25 cellular contexts compared by ENCODE assay signal in genomic region chr7:24304494-24305095, GRCh38. TPM values are rescaled to one million over a fixed set of nuclear protein-coding genes. Genes with fewer than 3 reads are reported as not detected.
"Had no signal": no experiment of that assay in that cellular context is flagged by ENCODE, and none has a peak within 500 bp of the region (broad histone marks: within the 10 kb centered on the region; RNA-seq: fewer than 3 reads in every experiment).

No MANE protein-coding gene starts in this region.

- FAIRE-seq: bronchial epithelial cell, islet of Langerhans had no signal

- H3K9me3 ChIP-seq: ascending aorta, sigmoid colon, upper lobe of left lung had no signal

- H3K36me3 ChIP-seq: ascending aorta, neural progenitor cell, sigmoid colon, spleen, upper lobe of left lung, WERI-Rb-1 had no signal

- ATAC-seq: activated CD4-positive, alpha-beta T cell treated with anti-CD3 and anti-CD28 coated beads for 36 hours; activated CD8-positive, alpha-beta memory T cell treated with anti-CD3 and anti-CD28 coated beads, Interleukin-2, amount 10 ng/mL, durations not matched to agents 7 days and 5 days; effector memory CD8-positive, alpha-beta T cell; left colon; stimulated activated naive CD8-positive, alpha-beta T cell treated with anti-CD3 and anti-CD28 coated beads, Interleukin-15, amount 100 ng/mL, for 72 hours had no signal

- H3K4me3 Mint-ChIP-seq: activated CD4-positive, alpha-beta memory T cell treated with anti-CD3 and anti-CD28 coated beads for 36 hours; activated CD4-positive, alpha-beta T cell treated with anti-CD3 and anti-CD28 coated beads for 36 hours; activated CD8-positive, alpha-beta memory T cell treated with anti-CD3 and anti-CD28 coated beads, Interleukin-2, amount 10 ng/mL, durations not matched to agents 7 days and 5 days; activated naive CD4-positive, alpha-beta T cell treated with anti-CD3 and anti-CD28 coated beads, Interleukin-2, amount 10 ng/mL, durations not matched to agents 7 days and 5 days; effector memory CD8-positive, alpha-beta T cell; neural progenitor cell; stimulated activated naive CD8-positive, alpha-beta T cell treated with anti-CD3 and anti-CD28 coated beads, Interleukin-15, amount 100 ng/mL, for 72 hours had no signal

- DNase-seq: activated CD4-positive, alpha-beta memory T cell treated with anti-CD3 and anti-CD28 coated beads for 36 hours; activated CD4-positive, alpha-beta T cell treated with anti-CD3 and anti-CD28 coated beads for 36 hours; activated CD8-positive, alpha-beta memory T cell treated with anti-CD3 and anti-CD28 coated beads, Interleukin-2, amount 10 ng/mL, durations not matched to agents 7 days and 5 days; activated naive CD4-positive, alpha-beta T cell treated with anti-CD3 and anti-CD28 coated beads, Interleukin-2, amount 10 ng/mL, durations not matched to agents 7 days and 5 days; activated T-cell treated with anti-CD3 and anti-CD28 coated beads, Interleukin-2, amount 50 U/mL, for 1 hour; dermis blood vessel endothelial cell; effector memory CD8-positive, alpha-beta T cell; foreskin melanocyte; head of caudate nucleus; left colon; sigmoid colon; spleen; stimulated activated CD4-positive, alpha-beta T cell treated with anti-CD3 and anti-CD28 coated beads, Interleukin-1b, Interleukin-23, amount 100 ng/mL, for 48 hours; stimulated activated naive CD8-positive, alpha-beta T cell treated with anti-CD3 and anti-CD28 coated beads, Interleukin-15, amount 100 ng/mL, for 72 hours; upper lobe of left lung; WERI-Rb-1 had no signal

- H2AFZ ChIP-seq: neural progenitor cell had no signal

- H3K4me1 ChIP-seq: ascending aorta, neural progenitor cell, sigmoid colon, spleen, upper lobe of left lung had no signal

- H3K4me1 Mint-ChIP-seq: activated CD4-positive, alpha-beta T cell treated with anti-CD3 and anti-CD28 coated beads for 36 hours; activated CD8-positive, alpha-beta memory T cell treated with anti-CD3 and anti-CD28 coated beads, Interleukin-2, amount 10 ng/mL, durations not matched to agents 7 days and 5 days; activated naive CD4-positive, alpha-beta T cell treated with anti-CD3 and anti-CD28 coated beads, Interleukin-2, amount 10 ng/mL, durations not matched to agents 7 days and 5 days; neural progenitor cell; stimulated activated naive CD8-positive, alpha-beta T cell treated with anti-CD3 and anti-CD28 coated beads, Interleukin-15, amount 100 ng/mL, for 72 hours had no signal

- H3K9ac ChIP-seq: neural progenitor cell had no signal

- H3K36me3 Mint-ChIP-seq: activated CD4-positive, alpha-beta memory T cell treated with anti-CD3 and anti-CD28 coated beads for 36 hours; activated CD8-positive, alpha-beta memory T cell treated with anti-CD3 and anti-CD28 coated beads, Interleukin-2, amount 10 ng/mL, durations not matched to agents 7 days and 5 days; activated naive CD4-positive, alpha-beta T cell treated with anti-CD3 and anti-CD28 coated beads, Interleukin-2, amount 10 ng/mL, durations not matched to agents 7 days and 5 days; neural progenitor cell had no signal

- H3K4me3 ChIP-seq: ascending aorta, lung, neural progenitor cell, sigmoid colon, spleen, upper lobe of left lung had no signal

- H3K9me3 Mint-ChIP-seq: activated naive CD4-positive, alpha-beta T cell treated with anti-CD3 and anti-CD28 coated beads, Interleukin-2, amount 10 ng/mL, durations not matched to agents 7 days and 5 days; activated T-helper 2 cell treated with anti-CD3 and anti-CD28 coated beads, Interferon-gamma antibody, Interleukin-2, Interleukin-4, amounts not matched to agents 10 μg/mL and 5 μg/mL and 100 μg/mL, durations not matched to agents 14 hours and 24 hours and 36 hours; effector memory CD8-positive, alpha-beta T cell; neural progenitor cell had no signal

- H3K27me3 ChIP-seq: ascending aorta, neural progenitor cell, upper lobe of left lung had no signal

- H3K27ac ChIP-seq: ascending aorta, neural progenitor cell, sigmoid colon, spleen, upper lobe of left lung, WERI-Rb-1 had no signal

- H3K27ac Mint-ChIP-seq: activated CD4-positive, alpha-beta memory T cell treated with anti-CD3 and anti-CD28 coated beads for 36 hours; activated CD4-positive, alpha-beta T cell treated with anti-CD3 and anti-CD28 coated beads for 36 hours; activated CD8-positive, alpha-beta memory T cell treated with anti-CD3 and anti-CD28 coated beads, Interleukin-2, amount 10 ng/mL, durations not matched to agents 7 days and 5 days; activated naive CD4-positive, alpha-beta T cell treated with anti-CD3 and anti-CD28 coated beads, Interleukin-2, amount 10 ng/mL, durations not matched to agents 7 days and 5 days; activated T-helper 2 cell treated with anti-CD3 and anti-CD28 coated beads, Interferon-gamma antibody, Interleukin-2, Interleukin-4, amounts not matched to agents 10 μg/mL and 5 μg/mL and 100 μg/mL, durations not matched to agents 14 hours and 24 hours and 36 hours; effector memory CD8-positive, alpha-beta T cell; neural progenitor cell had no signal

- H3K4me2 ChIP-seq: neural progenitor cell had no signal

RNA-seq across cellular contexts. Expression of gene NPY, which starts 20.6 kb away (rescaled TPM):
- total RNA-seq: activated CD4-positive, alpha-beta memory T cell treated with anti-CD3 and anti-CD28 coated beads for 36 hours; activated CD4-positive, alpha-beta T cell treated with anti-CD3 and anti-CD28 coated beads for 36 hours; activated CD8-positive, alpha-beta memory T cell treated with anti-CD3 and anti-CD28 coated beads, Interleukin-2, amount 10 ng/mL, durations not matched to agents 7 days and 5 days; activated T-helper 2 cell treated with anti-CD3 and anti-CD28 coated beads, Interferon-gamma antibody, Interleukin-2, Interleukin-4, amounts not matched to agents 10 μg/mL and 5 μg/mL and 100 μg/mL, durations not matched to agents 14 hours and 24 hours and 36 hours; ascending aorta; bronchial epithelial cell; chondrocyte; dermis blood vessel endothelial cell; fibroblast of lung; lung; osteocyte; spleen had no signal
- polyA plus RNA-seq: fibroblast of lung, lung had no signal
